Comparison of ENCODE assay signal across 14 cellular contexts in the genomic region with DNA sequence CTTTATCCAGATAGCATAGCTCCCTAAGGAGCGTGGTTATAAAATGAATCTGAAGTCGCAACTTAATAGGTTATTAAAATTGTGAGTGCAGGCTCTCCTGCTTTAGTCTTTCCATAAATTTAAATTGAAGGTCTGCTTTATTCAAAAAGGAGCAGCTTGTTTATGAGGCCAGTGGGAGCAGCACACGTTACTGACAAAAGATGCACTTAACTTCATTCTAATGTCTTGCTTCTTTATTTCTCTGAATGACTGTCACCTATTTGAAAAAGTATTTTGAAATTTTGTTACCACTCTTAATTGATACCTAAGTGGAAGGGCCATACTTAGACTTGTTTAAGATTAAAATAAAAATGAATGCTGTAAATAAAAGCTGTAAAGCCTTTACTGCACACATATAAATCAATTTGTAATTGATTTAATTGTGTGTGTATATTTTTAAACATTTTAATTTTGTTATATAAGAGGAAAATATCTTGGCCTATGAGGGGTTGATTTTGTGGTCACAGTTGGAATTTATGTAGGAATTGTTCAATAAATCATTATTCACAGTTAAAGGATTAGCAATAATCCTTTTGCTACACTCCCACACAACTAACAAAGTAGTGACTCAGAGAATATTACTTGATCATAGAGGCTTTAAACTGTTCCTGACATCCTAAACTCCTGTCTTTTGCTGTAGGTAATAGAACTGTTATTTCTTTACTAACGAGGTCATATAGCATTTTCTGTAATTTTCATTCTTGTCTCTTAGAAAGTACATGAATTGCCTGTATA.
DNase-seq lines count a peak whose midpoint lies in the region; ATAC-seq and TF ChIP-seq lines count a peak whose summit lies in the region.
"Had no signal": no experiment of that assay in that cellular context is flagged by ENCODE, and none has a peak within 500 bp of the region (broad histone marks: within the 10 kb centered on the region; RNA-seq: fewer than 3 reads in every experiment).

No MANE protein-coding gene starts in this region.

- no peak overlapping the region for H3K9ac ChIP-seq in SK-N-SH

- POLR2A ChIA-PET in SK-N-SH (lab: Yijun Ruan, JAX), result no interaction called here

- H3K4me1 ChIP-seq in SK-N-SH (ENCODE audit: control insufficient read depth in 1 of 2, insufficient read depth in 2 of 2, low read depth in 1 of 2, low read length in 1 of 2), result peaks cover 3 to 16% of the 10 kb centered on the region in 2 experiments; a peak in 2 of 4 replicates
- H3K4me1 ChIP-seq in mucosa of descending colon (ENCODE audit: low read depth), result no peaks in the 10 kb centered on the region
- H3K4me1 ChIP-seq: ascending aorta had no signal

- no peaks in the 10 kb centered on the region for H3K9me2 ChIP-seq in SK-N-SH

- CTCF ChIA-PET in SK-N-SH (lab: Yijun Ruan, JAX), result interaction anchor here (0.9 kb wide), 1 partner anchor 341 kb away, joined by 3 read pairs; no protein-coding TSS in a partner anchor

- peaks cover 1% of the 10 kb centered on the region for H3K9me3 Mint-ChIP-seq in glutamatergic neuron (ENCODE audit: unreplicated experiment)

- TF ChIP-seq RAD21 in SK-N-SH (IDR thresholded peaks at IDR 0.05; ENCODE audit: low read length), result no peak

- TF ChIP-seq CTCF in AG09309 (IDR thresholded peaks at IDR 0.05; ENCODE audit: control insufficient read depth, insufficient read depth, low read depth, low read length, missing control alignments) (no peak), SK-N-SH (IDR thresholded peaks at IDR 0.05) (no peak), glutamatergic neuron (IDR thresholded peaks at IDR 0.05; ENCODE audit: partially characterized antibody, unreplicated experiment) (no peak), mucosa of descending colon (IDR thresholded peaks at IDR 0.05) (no peak)

- peak overlapping the region; percentile 1 for H3K4me3 Mint-ChIP-seq in glutamatergic neuron (ENCODE audit: unreplicated experiment)
- H3K4me3 Mint-ChIP-seq: activated CD8-positive, alpha-beta T cell treated with anti-CD3 and anti-CD28 coated beads, Interleukin-2, amount 10 ng/mL, durations not matched to agents 7 days and 5 days had no signal

- no peak for ATAC-seq in HG02588 (IDR thresholded peaks at IDR 0.05; ENCODE audit: unreplicated experiment)
- no peak for ATAC-seq in mucosa of descending colon
- ATAC-seq: activated CD8-positive, alpha-beta T cell treated with anti-CD3 and anti-CD28 coated beads, Interleukin-2, amount 10 ng/mL, durations not matched to agents 7 days and 5 days had no signal

- no peaks in the 10 kb centered on the region for H3K27me3 Mint-ChIP-seq in glutamatergic neuron (ENCODE audit: unreplicated experiment)

- peaks cover 16% of the 10 kb centered on the region for H3K4me1 Mint-ChIP-seq in glutamatergic neuron (ENCODE audit: low read depth, unreplicated experiment)

- H4K20me1 ChIP-seq in SK-N-SH (ENCODE audit: insufficient read depth), result no peaks in the 10 kb centered on the region

- H3K4me2 ChIP-seq in SK-N-SH, result no peak overlapping the region

- H2AFZ ChIP-seq in SK-N-SH (ENCODE audit: low read depth), result no peak overlapping the region

- no peak for TF ChIP-seq EP300 in SK-N-SH (IDR thresholded peaks at IDR 0.05; ENCODE audit: borderline replicate concordance in 1 of 2, low read depth in 1 of 2, low read length in 1 of 2)

- DNase-seq in AG09309 (ENCODE audit: low read depth), result peak; percentile 16
- DNase-seq in HT1080 (ENCODE audit: low read depth), result peak; percentile 18
- DNase-seq in SK-N-SH, result no peak
- DNase-seq in glutamatergic neuron, result no peak
- no peak for DNase-seq in retina
- DNase-seq in NCI-H748 (lab: John Stamatoyannopoulos, UW; ENCODE audit: unreplicated experiment), result no peak
- DNase-seq in mucosa of descending colon, result no peak
- DNase-seq: activated CD8-positive, alpha-beta T cell treated with anti-CD3 and anti-CD28 coated beads, Interleukin-2, amount 10 ng/mL, durations not matched to agents 7 days and 5 days; activated effector memory CD4-positive, alpha-beta T cell treated with anti-CD3 and anti-CD28 coated beads, Interleukin-2, amount 50 U/mL, for 16 hours; DMS 273 treated with DMSO at 0.1 percent for 48 hours; RPMI8226; stimulated activated CD4-positive, alpha-beta T cell treated with anti-CD3 and anti-CD28 coated beads, Interleukin-15, amount 100 ng/mL, for 24 hours had no signal

- H3K27me3 ChIP-seq in SK-N-SH (ENCODE audit: insufficient read depth), result no peaks in the 10 kb centered on the region
- H3K27me3 ChIP-seq: ascending aorta had no signal

- peaks cover 38% of the 10 kb centered on the region for H3K79me2 ChIP-seq in SK-N-SH (ENCODE audit: insufficient read depth)

- H3K36me3 Mint-ChIP-seq in glutamatergic neuron (ENCODE audit: unreplicated experiment), result no peaks in the 10 kb centered on the region

- H3F3A ChIP-seq in SK-N-SH (replicated peaks; ENCODE audit: insufficient read depth), result no peaks in the 10 kb centered on the region

- H3K36me3 ChIP-seq in SK-N-SH (replicated peaks in 1 of 2; ENCODE audit: control insufficient read depth in 1 of 2, insufficient read depth in 2 of 2, low read length in 1 of 2) (peaks cover 3 to 8% of the 10 kb centered on the region in 2 experiments), mucosa of descending colon (ENCODE audit: low read depth) (no peaks in the 10 kb centered on the region)
- H3K36me3 ChIP-seq: ascending aorta had no signal

- 70% methylated on average over 4 of the region's 4 CpGs for WGBS in SK-N-SH (ENCODE audit: low lambda C conversion rate)

- H3K9me3 ChIP-seq in SK-N-SH (no peaks in the 10 kb centered on the region), mucosa of descending colon (no peaks in the 10 kb centered on the region)
- H3K9me3 ChIP-seq: ascending aorta had no signal

- H3K27ac ChIP-seq in SK-N-SH (ENCODE audit: low read depth in 2 of 2, low read length in 1 of 2), result peak overlapping the region in 1 of 2 experiments; percentile 43; a peak in 1 of 4 replicates
- H3K27ac ChIP-seq: ascending aorta had no signal

- H3K27ac Mint-ChIP-seq in glutamatergic neuron (ENCODE audit: unreplicated experiment), result peak overlapping the region; percentile 77
- H3K27ac Mint-ChIP-seq: activated CD8-positive, alpha-beta T cell treated with anti-CD3 and anti-CD28 coated beads, Interleukin-2, amount 10 ng/mL, durations not matched to agents 7 days and 5 days had no signal

- no peak overlapping the region for H3K4me3 ChIP-seq in AG09309 (ENCODE audit: control insufficient read depth, low read depth, low read length)
- no peak overlapping the region for H3K4me3 ChIP-seq in SK-N-SH (ENCODE audit: low read depth in 2 of 2, low read length in 1 of 2)
- no peak overlapping the region for H3K4me3 ChIP-seq in mucosa of descending colon
- H3K4me3 ChIP-seq: ascending aorta had no signal

- intact Hi-C loops in mucosa of descending colon (cut with DNase I, micrococcal nuclease), result no loop called here

TF ChIP-seq in SK-N-SH, 30 proteins besides CTCF, POLR2A, EP300 and RAD21:
- TF ChIP-seq JUND (IDR thresholded peaks at IDR 0.05) (0 out of 2 replicates have a peak, but pooled peaks have one; percentile 10), SMC3 (IDR thresholded peaks at IDR 0.05; ENCODE audit: low read depth, low read length) (no peak), RXRA (IDR thresholded peaks at IDR 0.05; ENCODE audit: borderline replicate concordance, low read depth) (no peak), FOSL2 (IDR thresholded peaks at IDR 0.05; ENCODE audit: borderline replicate concordance, low read depth) (peak; percentile 16; the same call in 1 of the 2 replicates)
- TF ChIP-seq, protein P1, sequence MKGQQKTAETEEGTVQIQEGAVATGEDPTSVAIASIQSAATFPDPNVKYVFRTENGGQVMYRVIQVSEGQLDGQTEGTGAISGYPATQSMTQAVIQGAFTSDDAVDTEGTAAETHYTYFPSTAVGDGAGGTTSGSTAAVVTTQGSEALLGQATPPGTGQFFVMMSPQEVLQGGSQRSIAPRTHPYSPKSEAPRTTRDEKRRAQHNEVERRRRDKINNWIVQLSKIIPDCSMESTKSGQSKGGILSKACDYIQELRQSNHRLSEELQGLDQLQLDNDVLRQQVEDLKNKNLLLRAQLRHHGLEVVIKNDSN (IDR thresholded peaks at IDR 0.05; ENCODE audit: borderline replicate concordance, low read depth), result no peak
- TF ChIP-seq, protein P2, sequence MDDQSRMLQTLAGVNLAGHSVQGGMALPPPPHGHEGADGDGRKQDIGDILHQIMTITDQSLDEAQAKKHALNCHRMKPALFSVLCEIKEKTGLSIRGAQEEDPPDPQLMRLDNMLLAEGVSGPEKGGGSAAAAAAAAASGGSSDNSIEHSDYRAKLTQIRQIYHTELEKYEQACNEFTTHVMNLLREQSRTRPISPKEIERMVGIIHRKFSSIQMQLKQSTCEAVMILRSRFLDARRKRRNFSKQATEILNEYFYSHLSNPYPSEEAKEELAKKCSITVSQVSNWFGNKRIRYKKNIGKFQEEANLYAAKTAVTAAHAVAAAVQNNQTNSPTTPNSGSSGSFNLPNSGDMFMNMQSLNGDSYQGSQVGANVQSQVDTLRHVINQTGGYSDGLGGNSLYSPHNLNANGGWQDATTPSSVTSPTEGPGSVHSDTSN (IDR thresholded peaks at IDR 0.05), result peak; percentile 35; the same call in 1 of the 2 replicates
- TF ChIP-seq, protein P3, sequence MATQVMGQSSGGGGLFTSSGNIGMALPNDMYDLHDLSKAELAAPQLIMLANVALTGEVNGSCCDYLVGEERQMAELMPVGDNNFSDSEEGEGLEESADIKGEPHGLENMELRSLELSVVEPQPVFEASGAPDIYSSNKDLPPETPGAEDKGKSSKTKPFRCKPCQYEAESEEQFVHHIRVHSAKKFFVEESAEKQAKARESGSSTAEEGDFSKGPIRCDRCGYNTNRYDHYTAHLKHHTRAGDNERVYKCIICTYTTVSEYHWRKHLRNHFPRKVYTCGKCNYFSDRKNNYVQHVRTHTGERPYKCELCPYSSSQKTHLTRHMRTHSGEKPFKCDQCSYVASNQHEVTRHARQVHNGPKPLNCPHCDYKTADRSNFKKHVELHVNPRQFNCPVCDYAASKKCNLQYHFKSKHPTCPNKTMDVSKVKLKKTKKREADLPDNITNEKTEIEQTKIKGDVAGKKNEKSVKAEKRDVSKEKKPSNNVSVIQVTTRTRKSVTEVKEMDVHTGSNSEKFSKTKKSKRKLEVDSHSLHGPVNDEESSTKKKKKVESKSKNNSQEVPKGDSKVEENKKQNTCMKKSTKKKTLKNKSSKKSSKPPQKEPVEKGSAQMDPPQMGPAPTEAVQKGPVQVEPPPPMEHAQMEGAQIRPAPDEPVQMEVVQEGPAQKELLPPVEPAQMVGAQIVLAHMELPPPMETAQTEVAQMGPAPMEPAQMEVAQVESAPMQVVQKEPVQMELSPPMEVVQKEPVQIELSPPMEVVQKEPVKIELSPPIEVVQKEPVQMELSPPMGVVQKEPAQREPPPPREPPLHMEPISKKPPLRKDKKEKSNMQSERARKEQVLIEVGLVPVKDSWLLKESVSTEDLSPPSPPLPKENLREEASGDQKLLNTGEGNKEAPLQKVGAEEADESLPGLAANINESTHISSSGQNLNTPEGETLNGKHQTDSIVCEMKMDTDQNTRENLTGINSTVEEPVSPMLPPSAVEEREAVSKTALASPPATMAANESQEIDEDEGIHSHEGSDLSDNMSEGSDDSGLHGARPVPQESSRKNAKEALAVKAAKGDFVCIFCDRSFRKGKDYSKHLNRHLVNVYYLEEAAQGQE (IDR thresholded peaks at IDR 0.05; ENCODE audit: low read depth, low read length), result no peak

Comparison
In these comparisons a context has a peak if more than half of its experiments do, and no peak if none do; other contexts are left out.
1. DNase-seq: peak in AG09309 (single experiment) and HT1080 (single experiment); none in SK-N-SH (single experiment), glutamatergic neuron (single experiment), retina (single experiment), NCI-H748 (single experiment) and mucosa of descending colon (0 of 3).